21 cellular contexts compared by ENCODE assay signal in the genomic region with DNA sequence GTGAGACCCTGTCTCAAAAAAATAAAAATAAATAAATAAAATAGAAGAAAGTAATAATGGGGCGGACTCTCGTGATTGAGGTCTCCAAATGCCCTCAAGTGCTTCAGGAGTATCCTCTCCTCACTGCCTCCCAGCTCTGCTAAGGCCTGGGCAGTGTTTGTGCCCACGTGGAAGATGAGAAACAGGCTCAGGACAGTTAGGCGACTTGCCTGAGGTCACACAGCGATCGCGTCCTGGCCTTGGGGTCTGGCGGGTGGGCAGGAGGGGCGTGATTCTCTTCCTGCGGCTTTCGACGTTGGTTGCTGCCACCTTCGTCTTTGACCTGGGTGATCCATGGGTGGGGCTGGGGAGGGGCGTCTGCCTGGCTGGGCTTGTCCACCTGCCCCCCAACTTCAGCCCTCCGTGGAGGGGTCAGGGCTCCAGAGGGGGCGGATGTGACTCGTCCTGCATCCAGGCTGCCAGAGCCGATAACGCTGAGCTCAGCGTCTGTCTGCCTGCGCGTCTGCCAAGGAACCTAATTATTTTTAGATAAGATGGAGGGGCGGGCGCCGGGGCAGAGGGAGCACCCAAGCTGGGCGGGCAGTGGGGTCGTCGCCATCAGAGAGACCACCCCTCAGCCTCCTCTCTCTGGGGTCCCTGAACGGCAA. TPM values are rescaled to one million over a fixed set of nuclear protein-coding genes. Genes with fewer than 3 reads are reported as not detected.
DNase-seq lines count a peak whose midpoint lies in the region; ATAC-seq, FAIRE-seq and TF ChIP-seq lines count a peak whose summit lies in the region.
"Had no signal": no experiment of that assay in that cellular context is flagged by ENCODE, and none has a peak within 500 bp of the region (broad histone marks: within the 10 kb centered on the region; RNA-seq: fewer than 3 reads in every experiment).

No MANE protein-coding gene starts in this region.

- POLR2A ChIA-PET in GM10248 (lab: Yijun Ruan, JAX): no interaction called here
- POLR2A ChIA-PET in activated CD4-positive, alpha-beta memory T cell treated with anti-CD3 and anti-CD28 coated beads for 36 hours (lab: Charles Lee): no interaction called here

- H3K9me3 Mint-ChIP-seq in astrocyte (ENCODE audit: unreplicated experiment): peaks cover 4% of the 10 kb centered on the region
- H3K9me3 Mint-ChIP-seq in activated CD4-positive, alpha-beta memory T cell treated with anti-CD3 and anti-CD28 coated beads for 36 hours: no peaks in the 10 kb centered on the region
- H3K9me3 Mint-ChIP-seq: activated CD4-positive, alpha-beta T cell treated with anti-CD3 and anti-CD28 coated beads, Interleukin-2, amount 10 ng/mL, durations not matched to agents 24 days and 14 days; CD4-positive, alpha-beta memory T cell; T-helper 2 cell treated with Interferon-gamma antibody and Interleukin-4, amounts not matched to agents 5 μg/mL and 100 μg/mL, for 36 hours had no signal

- no peak overlapping the region for H3K27ac Mint-ChIP-seq in astrocyte (ENCODE audit: unreplicated experiment)
- no peak overlapping the region for H3K27ac Mint-ChIP-seq in activated CD4-positive, alpha-beta memory T cell treated with anti-CD3 and anti-CD28 coated beads for 36 hours
- H3K27ac Mint-ChIP-seq: activated CD4-positive, alpha-beta T cell treated with anti-CD3 and anti-CD28 coated beads, Interleukin-2, amount 10 ng/mL, durations not matched to agents 24 days and 14 days; CD4-positive, alpha-beta memory T cell; dendritic cell treated with granulocyte-macrophage colony-stimulating factor and Interleukin-4, amounts not matched to agents 40 ng/mL and 50 ng/mL, for 4 days; T-helper 2 cell treated with Interferon-gamma antibody and Interleukin-4, amounts not matched to agents 5 μg/mL and 100 μg/mL, for 36 hours had no signal

- H3K36me3 ChIP-seq in astrocyte (ENCODE audit: insufficient read depth, low read length) (no peaks in the 10 kb centered on the region), heart left ventricle (peaks cover 0 to 41% (median 11%) of the 10 kb centered on the region in 9 donors), ovary (no peaks in the 10 kb centered on the region)

- CTCF ChIA-PET in GM10248 (lab: Yijun Ruan, JAX): interaction anchor here (1.0 to 1.4 kb wide), 2 partner anchors 8 to 11 kb away, joined by 3 to 4 read pairs; no protein-coding TSS in a partner anchor
- CTCF ChIA-PET in activated CD4-positive, alpha-beta memory T cell treated with anti-CD3 and anti-CD28 coated beads for 36 hours (lab: Charles Lee): no interaction called here

- peak; percentile 40 for DNase-seq in A172 (ENCODE audit: low spot score)
- DNase-seq in astrocyte (ENCODE audit: low read depth): no peak
- DNase-seq in heart left ventricle: peak in 3 of 5 donors; percentile 51 to 59 (median 53)
- DNase-seq in ovary: peak in 4 of 5 donors; percentile 51 to 75 (median 58)
- no peak for DNase-seq in activated naive CD4-positive, alpha-beta T cell (lab: John Stamatoyannopoulos, UW)
- DNase-seq in GM10248 (ENCODE audit: extremely low spot score): no peak
- DNase-seq in NCI-H510A treated with DMSO at 0.1 percent for 48 hours (lab: John Stamatoyannopoulos, UW): no peak
- DNase-seq in activated CD4-positive, alpha-beta memory T cell treated with anti-CD3 and anti-CD28 coated beads for 36 hours: no peak
- DNase-seq: activated CD4-positive, alpha-beta T cell treated with anti-CD3 and anti-CD28 coated beads, Interleukin-2, amount 10 ng/mL, durations not matched to agents 24 days and 14 days; activated T-cell treated with anti-CD3 and anti-CD28 coated beads, Interleukin-2, amount 50 U/mL, for 1 hour; CD4-positive, alpha-beta memory T cell; EL; KBM-7; NCI-H1092 treated with DMSO at 0.1 percent for 48 hours; occipital lobe; stimulated activated naive CD4-positive, alpha-beta T cell treated with Interleukin-2 at 50 U/mL for 16 hours had no signal

- H3K4me1 ChIP-seq in astrocyte (ENCODE audit: insufficient read depth, low read length): peaks cover 6% of the 10 kb centered on the region
- H3K4me1 ChIP-seq in heart left ventricle: peaks cover 0 to 29% (median 20%) of the 10 kb centered on the region in 12 donors
- H3K4me1 ChIP-seq in ovary (ENCODE audit: insufficient read depth): peaks cover 8% of the 10 kb centered on the region
- H3K4me1 ChIP-seq: HAP-1 had no signal

- no peak overlapping the region for H3K4me3 Mint-ChIP-seq in astrocyte (ENCODE audit: unreplicated experiment)
- no peak overlapping the region for H3K4me3 Mint-ChIP-seq in activated CD4-positive, alpha-beta memory T cell treated with anti-CD3 and anti-CD28 coated beads for 36 hours
- H3K4me3 Mint-ChIP-seq: activated CD4-positive, alpha-beta T cell treated with anti-CD3 and anti-CD28 coated beads, Interleukin-2, amount 10 ng/mL, durations not matched to agents 24 days and 14 days; CD4-positive, alpha-beta memory T cell; dendritic cell treated with granulocyte-macrophage colony-stimulating factor and Interleukin-4, amounts not matched to agents 40 ng/mL and 50 ng/mL, for 4 days; T-helper 2 cell treated with Interferon-gamma antibody and Interleukin-4, amounts not matched to agents 5 μg/mL and 100 μg/mL, for 36 hours had no signal

- H3K27me3 ChIP-seq in astrocyte (ENCODE audit: insufficient read depth, low read length) (no peaks in the 10 kb centered on the region), heart left ventricle (no peaks in the 10 kb centered on the region), ovary (no peaks in the 10 kb centered on the region)

- intact Hi-C loops in heart left ventricle (cut with DNase I): no loop called here
- intact Hi-C loops in ovary (cut with DNase I): no loop called here
- intact Hi-C loops in activated CD4-positive, alpha-beta memory T cell treated with anti-CD3 and anti-CD28 coated beads for 36 hours (cut with micrococcal nuclease): no loop called here

- no peak overlapping the region for H3K4me3 ChIP-seq in astrocyte (ENCODE audit: insufficient read depth, low read depth, low read length)
- no peak overlapping the region for H3K4me3 ChIP-seq in heart left ventricle
- no peak overlapping the region for H3K4me3 ChIP-seq in ovary
- H3K4me3 ChIP-seq: HAP-1 had no signal

- no peak for FAIRE-seq in astrocyte (lab: Jason Lieb, UNC)

- peaks cover 50% of the 10 kb centered on the region for H3K79me2 ChIP-seq in astrocyte (ENCODE audit: insufficient read depth, low read length)

- TF ChIP-seq CTCF in astrocyte (IDR thresholded peaks at IDR 0.05; ENCODE audit: insufficient read depth, low read depth, low read length): no peak
- TF ChIP-seq CTCF in heart left ventricle (IDR thresholded peaks at IDR 0.05): no peak
- TF ChIP-seq CTCF in ovary (IDR thresholded peaks at IDR 0.05): no peak
- TF ChIP-seq CTCF in GM10248 (IDR thresholded peaks at IDR 0.05; ENCODE audit: control extremely low read depth, extremely low read depth, low read depth, missing control alignments): no peak

- peaks cover 9% of the 10 kb centered on the region for H4K20me1 ChIP-seq in astrocyte (ENCODE audit: insufficient read depth, low read length)

- peaks cover 9% of the 10 kb centered on the region for H3K36me3 Mint-ChIP-seq in astrocyte (ENCODE audit: low read depth, unreplicated experiment)
- H3K36me3 Mint-ChIP-seq in activated CD4-positive, alpha-beta memory T cell treated with anti-CD3 and anti-CD28 coated beads for 36 hours: peaks cover 5% of the 10 kb centered on the region

- no peak for TF ChIP-seq EP300 in ovary (IDR thresholded peaks at IDR 0.05)

- H3K4me2 ChIP-seq in astrocyte (ENCODE audit: low read length): peak overlapping the region; percentile 26

- no peak overlapping the region for H3K9ac ChIP-seq in astrocyte (ENCODE audit: low read length)

- H3K27ac ChIP-seq in astrocyte (ENCODE audit: low read depth, low read length) (no peak overlapping the region), heart left ventricle (peak overlapping the region in 11 of 12 donors; percentile 20 to 94 (median 54)), ovary (peak overlapping the region; percentile 57 to 65)

- H3K27me3 Mint-ChIP-seq in astrocyte (ENCODE audit: low read depth, unreplicated experiment): peaks cover 2% of the 10 kb centered on the region
- H3K27me3 Mint-ChIP-seq in activated CD4-positive, alpha-beta memory T cell treated with anti-CD3 and anti-CD28 coated beads for 36 hours: no peaks in the 10 kb centered on the region
- H3K27me3 Mint-ChIP-seq: activated CD4-positive, alpha-beta T cell treated with anti-CD3 and anti-CD28 coated beads, Interleukin-2, amount 10 ng/mL, durations not matched to agents 24 days and 14 days; CD4-positive, alpha-beta memory T cell; dendritic cell treated with granulocyte-macrophage colony-stimulating factor and Interleukin-4, amounts not matched to agents 40 ng/mL and 50 ng/mL, for 4 days had no signal

- H2AFZ ChIP-seq in astrocyte (ENCODE audit: low read depth, low read length): no peak overlapping the region

- WGBS in heart left ventricle, 4 donors: 38 to 60% (median 47%) methylated on average over 14 to 29 of the region's 29 CpGs
- 19 to 27% (median 21%) methylated on average over 26 to 29 of the region's 29 CpGs for WGBS in ovary, 3 donors

- H3K4me1 Mint-ChIP-seq in astrocyte (ENCODE audit: low read depth, unreplicated experiment): no peaks in the 10 kb centered on the region
- no peaks in the 10 kb centered on the region for H3K4me1 Mint-ChIP-seq in activated CD4-positive, alpha-beta memory T cell treated with anti-CD3 and anti-CD28 coated beads for 36 hours (ENCODE audit: low read depth)
- H3K4me1 Mint-ChIP-seq: activated CD4-positive, alpha-beta T cell treated with anti-CD3 and anti-CD28 coated beads, Interleukin-2, amount 10 ng/mL, durations not matched to agents 24 days and 14 days; CD4-positive, alpha-beta memory T cell had no signal

- TF ChIP-seq POLR2A in heart left ventricle (IDR thresholded peaks at IDR 0.05) (no peak), ovary (IDR thresholded peaks at IDR 0.05) (no peak)

- ATAC-seq in heart left ventricle: peak in 3 of 4 donors; percentile 39 to 54 (median 53)

- no peaks in the 10 kb centered on the region for H3K9me3 ChIP-seq in astrocyte (ENCODE audit: insufficient read depth, low read depth, low read length)
- no peaks in the 10 kb centered on the region for H3K9me3 ChIP-seq in heart left ventricle
- no peaks in the 10 kb centered on the region for H3K9me3 ChIP-seq in ovary
- H3K9me3 ChIP-seq: HAP-1 had no signal

RNA-seq across cellular contexts. Expression of gene NFIC, which starts 56.9 kb away (rescaled TPM):
- total RNA-seq in A172 (2014; rRNA removed; shearing (Covaris generic)): 26.2 and 32.5 TPM in 2 replicates
- 38.3 and 49.8 TPM in 2 replicates for total RNA-seq in astrocyte
- total RNA-seq in heart left ventricle: 100 to 1,000 TPM; 107 to 267 (median 155) TPM
- polyA plus RNA-seq in heart left ventricle: 100 to 1,000 TPM; 159 to 192 TPM
- 100 to 1,000 TPM in 5 of 7 donors, 10 to 100 TPM in 2; 62.0 to 345 (median 283) TPM for total RNA-seq in ovary
- polyA plus RNA-seq in ovary: 10 to 100 TPM; 31.9 to 71.1 TPM
- 10 to 100 TPM; 19.7 to 19.9 TPM for total RNA-seq in activated CD4-positive, alpha-beta memory T cell treated with anti-CD3 and anti-CD28 coated beads for 36 hours

RNA-seq across cellular contexts. Expression of gene SMIM24, which starts 57.0 kb away (rescaled TPM):
- not detected in 2 replicates for total RNA-seq in A172 (2014; rRNA removed; shearing (Covaris generic))
- total RNA-seq in astrocyte (not detected in 2 replicates), heart left ventricle (not detected), ovary (1 to 10 TPM in 2 of 7 donors, under 1 TPM in 2, not detected in 3; 0.30 to 2.6 (median 1.5) TPM)
- polyA plus RNA-seq in heart left ventricle (under 1 TPM in 1 of 2 donors, not detected in 1; 0.15 TPM), ovary (1 to 10 TPM in 1 of 2 donors, under 1 TPM in 1; 0.10 to 1.2 TPM)
- total RNA-seq in activated CD4-positive, alpha-beta memory T cell treated with anti-CD3 and anti-CD28 coated beads for 36 hours: not detected
- total RNA-seq: A673; activated CD4-positive, alpha-beta T cell treated with anti-CD3 and anti-CD28 coated beads, Interleukin-2, amount 10 ng/mL, durations not matched to agents 24 days and 14 days; CD4-positive, alpha-beta memory T cell; occipital lobe had no signal
- polyA plus RNA-seq: CD4-positive, alpha-beta memory T cell had no signal

RNA-seq across cellular contexts. Expression of gene SMIM44, which starts 59.9 kb away (rescaled TPM):
- not detected in 2 replicates for total RNA-seq in A172 (2014; rRNA removed; shearing (Covaris generic))
- total RNA-seq in astrocyte (not detected in 2 replicates), heart left ventricle (not detected), ovary (under 1 TPM in 1 of 7 donors, not detected in 6; 0.92 TPM)
- polyA plus RNA-seq in heart left ventricle (not detected), ovary (not detected)
- total RNA-seq in activated CD4-positive, alpha-beta memory T cell treated with anti-CD3 and anti-CD28 coated beads for 36 hours: not detected
- total RNA-seq: A673; activated CD4-positive, alpha-beta T cell treated with anti-CD3 and anti-CD28 coated beads, Interleukin-2, amount 10 ng/mL, durations not matched to agents 24 days and 14 days; CD4-positive, alpha-beta memory T cell; occipital lobe had no signal
- polyA plus RNA-seq: adipose tissue; CD4-positive, alpha-beta memory T cell had no signal

Comparison
In these comparisons a context has a peak if more than half of its experiments do, and no peak if none do; other contexts are left out.
1. DNase-seq: peak in A172 (single experiment), heart left ventricle (3 of 5) and ovary (4 of 5); none in astrocyte (single experiment), activated naive CD4-positive, alpha-beta T cell (0 of 4), GM10248 (single experiment), NCI-H510A treated with DMSO at 0.1 percent for 48 hours (single experiment) and activated CD4-positive, alpha-beta memory T cell treated with anti-CD3 and anti-CD28 coated beads for 36 hours (single experiment).